1 cellular context compared by ENCODE assay signal in the genomic region with DNA sequence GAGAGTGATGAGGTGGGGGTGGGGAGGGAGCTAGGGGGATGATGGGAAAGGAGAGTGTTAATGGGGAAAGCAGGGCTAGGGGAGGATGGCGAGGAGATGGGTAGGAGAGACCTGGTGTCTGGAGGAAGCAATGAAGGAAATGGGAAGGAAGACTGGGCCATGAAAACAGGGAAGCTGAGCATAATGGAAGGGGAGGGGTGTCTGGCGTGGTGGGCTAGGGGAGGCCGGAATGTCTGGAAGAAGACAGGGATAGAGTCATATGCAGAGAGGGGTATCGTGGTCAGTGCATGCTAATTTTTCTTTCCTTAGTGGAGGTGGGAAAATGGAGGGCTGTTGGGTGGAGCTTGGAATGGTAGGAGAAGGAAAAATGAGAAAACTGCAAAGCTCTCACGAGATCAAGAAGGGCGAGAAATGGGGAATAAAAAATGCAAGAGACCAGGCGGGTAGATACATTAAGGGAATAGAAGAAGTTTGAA.
A peak's percentile ranks its signal among the peaks of the same experiment; 100 is the strongest.
TF ChIP-seq lines count a peak whose summit lies in the region.

No MANE protein-coding gene starts in this region.

TF ChIP-seq in HepG2, 621 proteins besides CTCF, POLR2A, EP300 and RAD21 (continues in another document):
- TF ChIP-seq ZBTB3 (CRISPR knock-in tag; IDR thresholded peaks at IDR 0.05; ENCODE audit: borderline replicate concordance, low read depth) (0 out of 2 replicates have a peak, but pooled peaks have one; percentile 3), XRCC5 (optimal IDR thresholded peaks at IDR 0.05; ENCODE audit: low read length) (no peak), NFYC (CRISPR knock-in tag; IDR thresholded peaks at IDR 0.05) (no peak), PTBP1 (IDR thresholded peaks at IDR 0.05; ENCODE audit: low read depth, low read length, poor library complexity, severe bottlenecking) (no peak), MEIS1 (CRISPR knock-in tag; IDR thresholded peaks at IDR 0.05; ENCODE audit: borderline replicate concordance) (0 out of 2 replicates have a peak, but pooled peaks have one; percentile 12), ZNF441 (CRISPR knock-in tag; IDR thresholded peaks at IDR 0.05; ENCODE audit: borderline replicate concordance) (no peak), IKZF1 (IDR thresholded peaks at IDR 0.05) (no peak), ZNF552 (CRISPR knock-in tag; IDR thresholded peaks at IDR 0.05; ENCODE audit: borderline replicate concordance) (no peak), HOXD1 (CRISPR knock-in tag; IDR thresholded peaks at IDR 0.05) (no peak), MED13 (CRISPR knock-in tag; IDR thresholded peaks at IDR 0.05) (no peak), HDAC2 (CRISPR knock-in tag; IDR thresholded peaks at IDR 0.05) (no peak), ATF7 (IDR thresholded peaks at IDR 0.05) (no peak), ATF7 (CRISPR knock-in tag; IDR thresholded peaks at IDR 0.05) (no peak), PCBP2 (optimal IDR thresholded peaks at IDR 0.05; ENCODE audit: low read depth, low read length, poor library complexity, severe bottlenecking) (peak; percentile 18), ZNF713 (CRISPR knock-in tag; IDR thresholded peaks at IDR 0.05) (no peak), KDM5A (IDR thresholded peaks at IDR 0.05; ENCODE audit: borderline replicate concordance, low read length) (peak; percentile 46; the same call in 1 of the 2 replicates), JUN (CRISPR knock-in tag; IDR thresholded peaks at IDR 0.05) (0 out of 2 replicates have a peak, but pooled peaks have one; percentile 8), CEBPG (CRISPR knock-in tag; IDR thresholded peaks at IDR 0.05) (no peak), ZNF709 (CRISPR knock-in tag; IDR thresholded peaks at IDR 0.05) (0 out of 2 replicates have a peak, but pooled peaks have one; percentile 13), AKAP8 (CRISPR knock-in tag; IDR thresholded peaks at IDR 0.05) (no peak), SCMH1 (CRISPR knock-in tag; IDR thresholded peaks at IDR 0.05; ENCODE audit: borderline replicate concordance) (no peak), ZNF572 (CRISPR knock-in tag; IDR thresholded peaks at IDR 0.05) (0 out of 2 replicates have a peak, but pooled peaks have one; percentile 5), TMF1 (CRISPR knock-in tag; IDR thresholded peaks at IDR 0.05; ENCODE audit: low read depth) (no peak), ESRRA (CRISPR knock-in tag; IDR thresholded peaks at IDR 0.05; ENCODE audit: low read depth) (no peak), HOXA3 (CRISPR knock-in tag; IDR thresholded peaks at IDR 0.05) (no peak), HNF4G (IDR thresholded peaks at IDR 0.05; ENCODE audit: borderline replicate concordance, low read depth, low read length) (no peak), HNF4G (CRISPR knock-in tag; IDR thresholded peaks at IDR 0.05; ENCODE audit: borderline replicate concordance, low read depth) (no peak), HDAC6 (IDR thresholded peaks at IDR 0.05; ENCODE audit: low read depth, low read length) (no peak), KLF11 (CRISPR knock-in tag; IDR thresholded peaks at IDR 0.05) (0 out of 2 replicates have a peak, but pooled peaks have one; percentile 0), ATAD3A (CRISPR knock-in tag; IDR thresholded peaks at IDR 0.05) (no peak)
- TF ChIP-seq, protein P1, sequence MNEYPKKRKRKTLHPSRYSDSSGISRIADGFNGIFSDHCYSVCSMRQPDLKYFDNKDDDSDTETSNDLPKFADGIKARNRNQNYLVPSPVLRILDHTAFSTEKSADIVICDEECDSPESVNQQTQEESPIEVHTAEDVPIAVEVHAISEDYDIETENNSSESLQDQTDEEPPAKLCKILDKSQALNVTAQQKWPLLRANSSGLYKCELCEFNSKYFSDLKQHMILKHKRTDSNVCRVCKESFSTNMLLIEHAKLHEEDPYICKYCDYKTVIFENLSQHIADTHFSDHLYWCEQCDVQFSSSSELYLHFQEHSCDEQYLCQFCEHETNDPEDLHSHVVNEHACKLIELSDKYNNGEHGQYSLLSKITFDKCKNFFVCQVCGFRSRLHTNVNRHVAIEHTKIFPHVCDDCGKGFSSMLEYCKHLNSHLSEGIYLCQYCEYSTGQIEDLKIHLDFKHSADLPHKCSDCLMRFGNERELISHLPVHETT (CRISPR knock-in tag; conservative IDR thresholded peaks at IDR 0.05), result no peak
- TF ChIP-seq, protein P2, sequence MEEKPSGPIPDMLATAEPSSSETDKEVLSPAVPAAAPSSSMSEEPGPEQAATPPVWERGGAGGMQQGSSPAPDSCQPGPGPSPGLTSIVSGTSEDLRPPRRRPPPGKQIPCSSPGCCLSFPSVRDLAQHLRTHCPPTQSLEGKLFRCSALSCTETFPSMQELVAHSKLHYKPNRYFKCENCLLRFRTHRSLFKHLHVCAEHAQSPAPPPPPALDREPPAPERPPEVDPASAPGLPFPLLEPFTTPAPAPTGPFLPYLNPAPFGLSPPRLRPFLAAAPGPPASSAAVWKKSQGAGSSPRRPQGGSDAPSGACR (CRISPR knock-in tag; IDR thresholded peaks at IDR 0.05), result 0 out of 2 replicates have a peak, but pooled peaks have one; percentile 15
- TF ChIP-seq, protein P3, sequence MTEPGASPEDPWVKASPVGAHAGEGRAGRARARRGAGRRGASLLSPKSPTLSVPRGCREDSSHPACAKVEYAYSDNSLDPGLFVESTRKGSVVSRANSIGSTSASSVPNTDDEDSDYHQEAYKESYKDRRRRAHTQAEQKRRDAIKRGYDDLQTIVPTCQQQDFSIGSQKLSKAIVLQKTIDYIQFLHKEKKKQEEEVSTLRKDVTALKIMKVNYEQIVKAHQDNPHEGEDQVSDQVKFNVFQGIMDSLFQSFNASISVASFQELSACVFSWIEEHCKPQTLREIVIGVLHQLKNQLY (CRISPR knock-in tag; IDR thresholded peaks at IDR 0.05), result no peak
- TF ChIP-seq, protein P4, sequence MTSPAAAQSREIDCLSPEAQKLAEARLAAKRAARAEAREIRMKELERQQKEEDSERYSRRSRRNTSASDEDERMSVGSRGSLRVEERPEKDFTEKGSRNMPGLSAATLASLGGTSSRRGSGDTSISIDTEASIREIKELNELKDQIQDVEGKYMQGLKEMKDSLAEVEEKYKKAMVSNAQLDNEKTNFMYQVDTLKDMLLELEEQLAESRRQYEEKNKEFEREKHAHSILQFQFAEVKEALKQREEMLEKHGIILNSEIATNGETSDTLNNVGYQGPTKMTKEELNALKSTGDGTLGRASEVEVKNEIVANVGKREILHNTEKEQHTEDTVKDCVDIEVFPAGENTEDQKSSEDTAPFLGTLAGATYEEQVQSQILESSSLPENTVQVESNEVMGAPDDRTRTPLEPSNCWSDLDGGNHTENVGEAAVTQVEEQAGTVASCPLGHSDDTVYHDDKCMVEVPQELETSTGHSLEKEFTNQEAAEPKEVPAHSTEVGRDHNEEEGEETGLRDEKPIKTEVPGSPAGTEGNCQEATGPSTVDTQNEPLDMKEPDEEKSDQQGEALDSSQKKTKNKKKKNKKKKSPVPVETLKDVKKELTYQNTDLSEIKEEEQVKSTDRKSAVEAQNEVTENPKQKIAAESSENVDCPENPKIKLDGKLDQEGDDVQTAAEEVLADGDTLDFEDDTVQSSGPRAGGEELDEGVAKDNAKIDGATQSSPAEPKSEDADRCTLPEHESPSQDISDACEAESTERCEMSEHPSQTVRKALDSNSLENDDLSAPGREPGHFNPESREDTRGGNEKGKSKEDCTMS (CRISPR knock-in tag; conservative IDR thresholded peaks at IDR 0.05), result no peak
- TF ChIP-seq, protein P5, sequence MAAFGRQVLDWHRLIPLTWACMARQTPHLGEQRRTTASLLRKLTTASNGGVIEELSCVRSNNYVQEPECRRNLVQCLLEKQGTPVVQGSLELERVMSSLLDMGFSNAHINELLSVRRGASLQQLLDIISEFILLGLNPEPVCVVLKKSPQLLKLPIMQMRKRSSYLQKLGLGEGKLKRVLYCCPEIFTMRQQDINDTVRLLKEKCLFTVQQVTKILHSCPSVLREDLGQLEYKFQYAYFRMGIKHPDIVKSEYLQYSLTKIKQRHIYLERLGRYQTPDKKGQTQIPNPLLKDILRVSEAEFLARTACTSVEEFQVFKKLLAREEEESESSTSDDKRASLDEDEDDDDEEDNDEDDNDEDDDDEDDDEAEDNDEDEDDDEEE (CRISPR knock-in tag; IDR thresholded peaks at IDR 0.05), result 0 out of 2 replicates have a peak, but pooled peaks have one; percentile 12
- TF ChIP-seq, protein P6, sequence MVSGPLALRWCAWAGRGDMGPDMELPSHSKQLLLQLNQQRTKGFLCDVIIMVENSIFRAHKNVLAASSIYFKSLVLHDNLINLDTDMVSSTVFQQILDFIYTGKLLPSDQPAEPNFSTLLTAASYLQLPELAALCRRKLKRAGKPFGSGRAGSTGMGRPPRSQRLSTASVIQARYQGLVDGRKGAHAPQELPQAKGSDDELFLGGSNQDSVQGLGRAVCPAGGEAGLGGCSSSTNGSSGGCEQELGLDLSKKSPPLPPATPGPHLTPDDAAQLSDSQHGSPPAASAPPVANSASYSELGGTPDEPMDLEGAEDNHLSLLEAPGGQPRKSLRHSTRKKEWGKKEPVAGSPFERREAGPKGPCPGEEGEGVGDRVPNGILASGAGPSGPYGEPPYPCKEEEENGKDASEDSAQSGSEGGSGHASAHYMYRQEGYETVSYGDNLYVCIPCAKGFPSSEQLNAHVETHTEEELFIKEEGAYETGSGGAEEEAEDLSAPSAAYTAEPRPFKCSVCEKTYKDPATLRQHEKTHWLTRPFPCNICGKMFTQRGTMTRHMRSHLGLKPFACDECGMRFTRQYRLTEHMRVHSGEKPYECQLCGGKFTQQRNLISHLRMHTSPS (CRISPR knock-in tag; IDR thresholded peaks at IDR 0.05; ENCODE audit: low read depth), result no peak
- TF ChIP-seq, protein P7, sequence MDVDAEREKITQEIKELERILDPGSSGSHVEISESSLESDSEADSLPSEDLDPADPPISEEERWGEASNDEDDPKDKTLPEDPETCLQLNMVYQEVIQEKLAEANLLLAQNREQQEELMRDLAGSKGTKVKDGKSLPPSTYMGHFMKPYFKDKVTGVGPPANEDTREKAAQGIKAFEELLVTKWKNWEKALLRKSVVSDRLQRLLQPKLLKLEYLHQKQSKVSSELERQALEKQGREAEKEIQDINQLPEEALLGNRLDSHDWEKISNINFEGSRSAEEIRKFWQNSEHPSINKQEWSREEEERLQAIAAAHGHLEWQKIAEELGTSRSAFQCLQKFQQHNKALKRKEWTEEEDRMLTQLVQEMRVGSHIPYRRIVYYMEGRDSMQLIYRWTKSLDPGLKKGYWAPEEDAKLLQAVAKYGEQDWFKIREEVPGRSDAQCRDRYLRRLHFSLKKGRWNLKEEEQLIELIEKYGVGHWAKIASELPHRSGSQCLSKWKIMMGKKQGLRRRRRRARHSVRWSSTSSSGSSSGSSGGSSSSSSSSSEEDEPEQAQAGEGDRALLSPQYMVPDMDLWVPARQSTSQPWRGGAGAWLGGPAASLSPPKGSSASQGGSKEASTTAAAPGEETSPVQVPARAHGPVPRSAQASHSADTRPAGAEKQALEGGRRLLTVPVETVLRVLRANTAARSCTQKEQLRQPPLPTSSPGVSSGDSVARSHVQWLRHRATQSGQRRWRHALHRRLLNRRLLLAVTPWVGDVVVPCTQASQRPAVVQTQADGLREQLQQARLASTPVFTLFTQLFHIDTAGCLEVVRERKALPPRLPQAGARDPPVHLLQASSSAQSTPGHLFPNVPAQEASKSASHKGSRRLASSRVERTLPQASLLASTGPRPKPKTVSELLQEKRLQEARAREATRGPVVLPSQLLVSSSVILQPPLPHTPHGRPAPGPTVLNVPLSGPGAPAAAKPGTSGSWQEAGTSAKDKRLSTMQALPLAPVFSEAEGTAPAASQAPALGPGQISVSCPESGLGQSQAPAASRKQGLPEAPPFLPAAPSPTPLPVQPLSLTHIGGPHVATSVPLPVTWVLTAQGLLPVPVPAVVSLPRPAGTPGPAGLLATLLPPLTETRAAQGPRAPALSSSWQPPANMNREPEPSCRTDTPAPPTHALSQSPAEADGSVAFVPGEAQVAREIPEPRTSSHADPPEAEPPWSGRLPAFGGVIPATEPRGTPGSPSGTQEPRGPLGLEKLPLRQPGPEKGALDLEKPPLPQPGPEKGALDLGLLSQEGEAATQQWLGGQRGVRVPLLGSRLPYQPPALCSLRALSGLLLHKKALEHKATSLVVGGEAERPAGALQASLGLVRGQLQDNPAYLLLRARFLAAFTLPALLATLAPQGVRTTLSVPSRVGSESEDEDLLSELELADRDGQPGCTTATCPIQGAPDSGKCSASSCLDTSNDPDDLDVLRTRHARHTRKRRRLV (CRISPR knock-in tag; IDR thresholded peaks at IDR 0.05), result no peak
- TF ChIP-seq, protein P8, sequence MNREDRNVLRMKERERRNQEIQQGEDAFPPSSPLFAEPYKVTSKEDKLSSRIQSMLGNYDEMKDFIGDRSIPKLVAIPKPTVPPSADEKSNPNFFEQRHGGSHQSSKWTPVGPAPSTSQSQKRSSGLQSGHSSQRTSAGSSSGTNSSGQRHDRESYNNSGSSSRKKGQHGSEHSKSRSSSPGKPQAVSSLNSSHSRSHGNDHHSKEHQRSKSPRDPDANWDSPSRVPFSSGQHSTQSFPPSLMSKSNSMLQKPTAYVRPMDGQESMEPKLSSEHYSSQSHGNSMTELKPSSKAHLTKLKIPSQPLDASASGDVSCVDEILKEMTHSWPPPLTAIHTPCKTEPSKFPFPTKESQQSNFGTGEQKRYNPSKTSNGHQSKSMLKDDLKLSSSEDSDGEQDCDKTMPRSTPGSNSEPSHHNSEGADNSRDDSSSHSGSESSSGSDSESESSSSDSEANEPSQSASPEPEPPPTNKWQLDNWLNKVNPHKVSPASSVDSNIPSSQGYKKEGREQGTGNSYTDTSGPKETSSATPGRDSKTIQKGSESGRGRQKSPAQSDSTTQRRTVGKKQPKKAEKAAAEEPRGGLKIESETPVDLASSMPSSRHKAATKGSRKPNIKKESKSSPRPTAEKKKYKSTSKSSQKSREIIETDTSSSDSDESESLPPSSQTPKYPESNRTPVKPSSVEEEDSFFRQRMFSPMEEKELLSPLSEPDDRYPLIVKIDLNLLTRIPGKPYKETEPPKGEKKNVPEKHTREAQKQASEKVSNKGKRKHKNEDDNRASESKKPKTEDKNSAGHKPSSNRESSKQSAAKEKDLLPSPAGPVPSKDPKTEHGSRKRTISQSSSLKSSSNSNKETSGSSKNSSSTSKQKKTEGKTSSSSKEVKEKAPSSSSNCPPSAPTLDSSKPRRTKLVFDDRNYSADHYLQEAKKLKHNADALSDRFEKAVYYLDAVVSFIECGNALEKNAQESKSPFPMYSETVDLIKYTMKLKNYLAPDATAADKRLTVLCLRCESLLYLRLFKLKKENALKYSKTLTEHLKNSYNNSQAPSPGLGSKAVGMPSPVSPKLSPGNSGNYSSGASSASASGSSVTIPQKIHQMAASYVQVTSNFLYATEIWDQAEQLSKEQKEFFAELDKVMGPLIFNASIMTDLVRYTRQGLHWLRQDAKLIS (CRISPR knock-in tag; IDR thresholded peaks at IDR 0.05), result no peak
- TF ChIP-seq, protein P9, sequence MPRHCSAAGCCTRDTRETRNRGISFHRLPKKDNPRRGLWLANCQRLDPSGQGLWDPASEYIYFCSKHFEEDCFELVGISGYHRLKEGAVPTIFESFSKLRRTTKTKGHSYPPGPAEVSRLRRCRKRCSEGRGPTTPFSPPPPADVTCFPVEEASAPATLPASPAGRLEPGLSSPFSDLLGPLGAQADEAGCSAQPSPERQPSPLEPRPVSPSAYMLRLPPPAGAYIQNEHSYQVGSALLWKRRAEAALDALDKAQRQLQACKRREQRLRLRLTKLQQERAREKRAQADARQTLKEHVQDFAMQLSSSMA (CRISPR knock-in tag; IDR thresholded peaks at IDR 0.05), result no peak
- TF ChIP-seq, protein P10, sequence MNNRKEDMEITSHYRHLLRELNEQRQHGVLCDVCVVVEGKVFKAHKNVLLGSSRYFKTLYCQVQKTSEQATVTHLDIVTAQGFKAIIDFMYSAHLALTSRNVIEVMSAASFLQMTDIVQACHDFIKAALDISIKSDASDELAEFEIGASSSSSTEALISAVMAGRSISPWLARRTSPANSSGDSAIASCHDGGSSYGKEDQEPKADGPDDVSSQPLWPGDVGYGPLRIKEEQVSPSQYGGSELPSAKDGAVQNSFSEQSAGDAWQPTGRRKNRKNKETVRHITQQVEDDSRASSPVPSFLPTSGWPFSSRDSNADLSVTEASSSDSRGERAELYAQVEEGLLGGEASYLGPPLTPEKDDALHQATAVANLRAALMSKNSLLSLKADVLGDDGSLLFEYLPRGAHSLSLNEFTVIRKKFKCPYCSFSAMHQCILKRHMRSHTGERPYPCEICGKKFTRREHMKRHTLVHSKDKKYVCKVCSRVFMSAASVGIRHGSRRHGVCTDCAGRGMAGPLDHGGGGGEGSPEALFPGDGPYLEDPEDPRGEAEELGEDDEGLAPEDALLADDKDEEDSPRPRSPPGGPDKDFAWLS (CRISPR knock-in tag; IDR thresholded peaks at IDR 0.05; ENCODE audit: borderline replicate concordance), result no peak
